Comparison of ENCODE assay signal across 9 cellular contexts in the genomic region with DNA sequence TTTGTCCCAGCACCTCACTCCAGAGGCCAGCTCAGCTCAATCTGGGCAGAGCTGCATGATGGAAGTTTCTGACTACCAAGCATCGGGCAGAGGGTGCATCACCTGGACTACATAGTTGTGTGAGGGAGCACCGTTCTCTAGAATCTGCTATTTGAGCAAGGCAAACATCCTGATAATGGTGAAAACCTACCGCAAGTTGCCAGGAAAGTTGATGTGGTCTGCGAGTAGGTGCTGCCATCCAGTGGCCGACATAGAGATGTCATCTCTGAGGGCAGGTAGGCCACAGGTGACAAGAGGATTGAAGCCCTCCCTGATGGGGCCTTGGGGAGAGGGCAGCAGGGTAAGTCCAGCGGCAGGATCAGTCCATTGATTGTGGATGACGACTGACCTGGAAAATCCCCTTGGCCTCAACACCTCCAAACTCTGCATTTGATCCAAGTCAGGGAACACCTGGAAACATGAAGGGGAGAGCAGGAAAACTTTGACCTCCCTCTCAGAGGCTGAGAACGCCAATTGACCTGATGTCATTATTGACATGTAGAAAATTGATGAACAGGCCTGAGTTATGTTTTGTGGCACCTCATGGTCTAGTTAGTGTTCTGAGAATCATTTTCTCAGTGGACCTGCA. TPM values are rescaled to one million over a fixed set of nuclear protein-coding genes. Genes with fewer than 3 reads are reported as not detected.
DNase-seq lines count a peak whose midpoint lies in the region; ATAC-seq, FAIRE-seq and TF ChIP-seq lines count a peak whose summit lies in the region.
"Had no signal": no experiment of that assay in that cellular context is flagged by ENCODE, and none has a peak within 500 bp of the region (broad histone marks: within the 10 kb centered on the region; RNA-seq: fewer than 3 reads in every experiment).

No MANE protein-coding gene starts in this region.

- no peak for TF ChIP-seq POLR2A in HepG2 (IDR thresholded peaks at IDR 0.05; ENCODE audit: insufficient read depth in 1 of 2, low read depth in 2 of 2, low read length in 2 of 2)

- intact Hi-C loops in HepG2 (cut with micrococcal nuclease; ENCODE audit: unreplicated experiment), result loop anchor here (1.0 kb wide), 1 partner anchor 148 kb away; no protein-coding TSS in a partner anchor

- H3K36me3 ChIP-seq in HepG2 (replicated peaks in 1 of 2; ENCODE audit: control insufficient read depth in 1 of 2, insufficient read depth in 2 of 2, low read length in 2 of 2), result no peaks in the 10 kb centered on the region

- POLR2A ChIA-PET in HepG2 (lab: Yijun Ruan, JAX), result no interaction called here

- FAIRE-seq in HepG2 (lab: Jason Lieb, UNC), result peak; percentile 88

- TF ChIP-seq EP300 in HepG2 (IDR thresholded peaks at IDR 0.05; ENCODE audit: low read depth in 2 of 2, low read length in 2 of 2) (no peak), HepG2 (CRISPR knock-in tag; IDR thresholded peaks at IDR 0.05; ENCODE audit: borderline replicate concordance) (no peak)

- no peaks in the 10 kb centered on the region for H3K27me3 ChIP-seq in HepG2 (ENCODE audit: control insufficient read depth in 1 of 2, insufficient read depth in 2 of 2, low read length in 2 of 2)

- no TSS peak for BruUV-seq in HepG2 (replicated peaks; lab: Mats Ljungman, UMichigan)

- DNase-seq in NCI-H1417 (lab: John Stamatoyannopoulos, UW), result peak in 2 of 3 experiments; percentile 9 to 55
- DNase-seq in NCI-H1417 treated with DMSO at 0.1 percent for 48 hours (lab: John Stamatoyannopoulos, UW), result no peak
- peak; percentile 28 to 34 for DNase-seq in Kasumi-1 (lab: John Stamatoyannopoulos, UW)
- peak; percentile 10 for DNase-seq in activated CD4-positive, alpha-beta T cell treated with anti-CD3 and anti-CD28 coated beads, Interleukin-2, amount 50 U/mL, for 1 hour
- peak; percentile 50 for DNase-seq in HepG2 (ENCODE audit: low spot score)
- no peak for DNase-seq in AG20443 (ENCODE audit: low spot score)
- no peak for DNase-seq in MV-4-11 (lab: John Stamatoyannopoulos, UW)

- peak; percentile 94 for TF ChIP-seq CTCF in HepG2 (CRISPR knock-in tag; IDR thresholded peaks at IDR 0.05)

- H3K4me3 ChIP-seq in HepG2 (replicated peaks in 1 of 3; ENCODE audit: insufficient read depth in 1 of 3, low read depth in 2 of 3, low read length in 3 of 3), result no peak overlapping the region

- H3K4me1 ChIP-seq in HepG2 (ENCODE audit: insufficient read depth, low read length), result no peaks in the 10 kb centered on the region

- H4K20me1 ChIP-seq in HepG2 (ENCODE audit: insufficient read depth, low read length), result no peaks in the 10 kb centered on the region

- H2AFZ ChIP-seq in HepG2 (ENCODE audit: low read length), result no peak overlapping the region

- H3K9me3 ChIP-seq in HepG2 (ENCODE audit: low read length), result no peaks in the 10 kb centered on the region

- H3K4me2 ChIP-seq in HepG2 (ENCODE audit: low read depth, low read length), result no peak overlapping the region

- no peaks in the 10 kb centered on the region for H3K79me2 ChIP-seq in HepG2 (ENCODE audit: insufficient read depth, low read length)

- 8% methylated on average over 6 of the region's 8 CpGs for WGBS in HepG2 (ENCODE audit: low lambda C conversion rate)

- ATAC-seq in GM21619 (IDR thresholded peaks at IDR 0.05; ENCODE audit: unreplicated experiment) (peak; percentile 58), HepG2 (peak; percentile 98)

- in situ Hi-C loops in HepG2 (cut with HindIII; ENCODE audit: extremely low pct_ligation_motif_present, low pct_unique_long_range_greater_than_20kb), result loop anchor here (25.0 kb wide), 1 partner anchor 156 kb away; no protein-coding TSS in a partner anchor

- peak; percentile 73; the same call in 1 of the 2 replicates for TF ChIP-seq RAD21 in HepG2 (CRISPR knock-in tag; IDR thresholded peaks at IDR 0.05)

- CTCF ChIA-PET in HepG2 (lab: Yijun Ruan, JAX; ENCODE audit: low intra/inter-chr PET ratio, low total read pairs), result interaction anchor here (2.1 kb wide), 1 partner anchor 148 kb away, joined by 17 read pairs; no protein-coding TSS in a partner anchor

- H3K27ac ChIP-seq in HepG2 (ENCODE audit: extremely low read length, insufficient read depth, low read length), result no peak overlapping the region

- H3K9ac ChIP-seq in HepG2 (ENCODE audit: insufficient read depth, low read depth, low read length), result no peak overlapping the region

TF ChIP-seq in HepG2, 621 proteins besides CTCF, POLR2A, EP300 and RAD21 (continues in another document):
- no peak for TF ChIP-seq MTA3 (CRISPR knock-in tag; IDR thresholded peaks at IDR 0.05)
- TF ChIP-seq ZSCAN21 (CRISPR knock-in tag; IDR thresholded peaks at IDR 0.05; ENCODE audit: borderline replicate concordance), result peak; percentile 60; the same call in 1 of the 2 replicates
- peak; percentile 96 for TF ChIP-seq ZNF263 (CRISPR knock-in tag; IDR thresholded peaks at IDR 0.05)
- TF ChIP-seq ZNF709 (CRISPR knock-in tag; IDR thresholded peaks at IDR 0.05), result peak; percentile 40; the same call in 1 of the 2 replicates
- TF ChIP-seq HES4 (CRISPR knock-in tag; IDR thresholded peaks at IDR 0.05; ENCODE audit: borderline replicate concordance), result 0 out of 2 replicates have a peak, but pooled peaks have one; percentile 37
- TF ChIP-seq XRCC5 (optimal IDR thresholded peaks at IDR 0.05; ENCODE audit: low read length), result peak; percentile 92
- TF ChIP-seq STAG1 (CRISPR knock-in tag; IDR thresholded peaks at IDR 0.05), result peak; percentile 85
- peak; percentile 50; the same call in 1 of the 2 replicates for TF ChIP-seq PPARG (CRISPR knock-in tag; conservative IDR thresholded peaks at IDR 0.05)
- no peak for TF ChIP-seq ATF7 (IDR thresholded peaks at IDR 0.05)
- no peak for TF ChIP-seq ATF7 (CRISPR knock-in tag; IDR thresholded peaks at IDR 0.05)
- peak; percentile 48; the same call in 1 of the 2 replicates for TF ChIP-seq ZMYM4 (CRISPR knock-in tag; IDR thresholded peaks at IDR 0.05)
- TF ChIP-seq, protein P1, sequence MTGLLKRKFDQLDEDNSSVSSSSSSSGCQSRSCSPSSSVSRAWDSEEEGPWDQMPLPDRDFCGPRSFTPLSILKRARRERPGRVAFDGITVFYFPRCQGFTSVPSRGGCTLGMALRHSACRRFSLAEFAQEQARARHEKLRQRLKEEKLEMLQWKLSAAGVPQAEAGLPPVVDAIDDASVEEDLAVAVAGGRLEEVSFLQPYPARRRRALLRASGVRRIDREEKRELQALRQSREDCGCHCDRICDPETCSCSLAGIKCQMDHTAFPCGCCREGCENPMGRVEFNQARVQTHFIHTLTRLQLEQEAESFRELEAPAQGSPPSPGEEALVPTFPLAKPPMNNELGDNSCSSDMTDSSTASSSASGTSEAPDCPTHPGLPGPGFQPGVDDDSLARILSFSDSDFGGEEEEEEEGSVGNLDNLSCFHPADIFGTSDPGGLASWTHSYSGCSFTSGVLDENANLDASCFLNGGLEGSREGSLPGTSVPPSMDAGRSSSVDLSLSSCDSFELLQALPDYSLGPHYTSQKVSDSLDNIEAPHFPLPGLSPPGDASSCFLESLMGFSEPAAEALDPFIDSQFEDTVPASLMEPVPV (CRISPR knock-in tag; IDR thresholded peaks at IDR 0.05), result no peak

RNA-seq across cellular contexts. Expression of a gene that starts 3.9 kb away (rescaled TPM):
- not detected in 2 replicates for total RNA-seq in HepG2 (2016; rRNA removed; fragmentation: Illumina TruSeq; extraction: Trizol)
- not detected in 2 replicates for total RNA-seq in HepG2 (2016; cell fraction: cytosol; rRNA removed; fragmentation: Illumina TruSeq; extraction: Trizol; ENCODE audit: low read depth)
- 0.06 TPM in 1 of 2 replicates, not detected in the other for total RNA-seq in HepG2 (2016; cell fraction: insoluble cytoplasmic fraction; rRNA removed; fragmentation: Illumina TruSeq; extraction: Trizol)
- total RNA-seq in HepG2 (2016; cell fraction: membrane; rRNA removed; fragmentation: Illumina TruSeq; extraction: Trizol), result not detected in 2 replicates
- not detected in 2 replicates for total RNA-seq in HepG2 (2016; cell fraction: nucleus; rRNA removed; fragmentation: Illumina TruSeq; extraction: Trizol)
- 0.04 TPM in 1 of 2 replicates, not detected in the other for polyA plus RNA-seq in HepG2 (2011; rRNA removed)
- polyA plus RNA-seq in HepG2 (2011; cell fraction: cytosol; rRNA removed), result not detected in 2 replicates
- 0.14 and 0.28 TPM in 2 replicates for polyA plus RNA-seq in HepG2 (2011; cell fraction: nucleus; rRNA removed)
- polyA plus RNA-seq in HepG2 (2012), result 0.08 TPM in 1 of 2 replicates, not detected in the other
- polyA plus RNA-seq in HepG2 (2016; cell fraction: cytosol; fragmentation: Illumina TruSeq; extraction: Trizol; ENCODE audit: low read depth), result not detected in 2 replicates
- polyA plus RNA-seq in HepG2 (2016; cell fraction: insoluble cytoplasmic fraction; fragmentation: Illumina TruSeq; extraction: Trizol; ENCODE audit: low read depth), result not detected in 2 replicates
- not detected in 2 replicates for polyA plus RNA-seq in HepG2 (2016; cell fraction: membrane; fragmentation: Illumina TruSeq; extraction: Trizol; ENCODE audit: low read depth)
- not detected in 2 replicates for polyA plus RNA-seq in HepG2 (2016; cell fraction: nucleus; fragmentation: Illumina TruSeq; extraction: Trizol; ENCODE audit: insufficient read depth, low read depth)
- polyA minus RNA-seq in HepG2 (2011; rRNA and poly(A)+ RNA removed; ENCODE audit: low replicate concordance), result not detected in 2 replicates
- not detected in 2 replicates for polyA minus RNA-seq in HepG2 (2011; cell fraction: cytosol; rRNA and poly(A)+ RNA removed)
- polyA minus RNA-seq in HepG2 (2011; cell fraction: nucleus; rRNA and poly(A)+ RNA removed), result 0.26 and 0.37 TPM in 2 replicates
- total RNA-seq: activated CD8-positive, alpha-beta memory T cell treated with anti-CD3 and anti-CD28 coated beads for 36 hours had no signal

RNA-seq across cellular contexts. Expression of a gene that starts 34.1 kb away (rescaled TPM):
- 3.9 and 10.7 TPM in 2 replicates for total RNA-seq in HepG2 (2016; rRNA removed; fragmentation: Illumina TruSeq; extraction: Trizol)
- total RNA-seq in HepG2 (2016; cell fraction: cytosol; rRNA removed; fragmentation: Illumina TruSeq; extraction: Trizol; ENCODE audit: low read depth), result 0.51 and 1.9 TPM in 2 replicates
- total RNA-seq in HepG2 (2016; cell fraction: insoluble cytoplasmic fraction; rRNA removed; fragmentation: Illumina TruSeq; extraction: Trizol), result 4.4 and 9.6 TPM in 2 replicates
- 1.3 and 2.2 TPM in 2 replicates for total RNA-seq in HepG2 (2016; cell fraction: membrane; rRNA removed; fragmentation: Illumina TruSeq; extraction: Trizol)
- 6.5 and 9.4 TPM in 2 replicates for total RNA-seq in HepG2 (2016; cell fraction: nucleus; rRNA removed; fragmentation: Illumina TruSeq; extraction: Trizol)
- polyA plus RNA-seq in HepG2 (2011; rRNA removed), result 1.7 and 5.7 TPM in 2 replicates
- 0.83 and 2.5 TPM in 2 replicates for polyA plus RNA-seq in HepG2 (2011; cell fraction: cytosol; rRNA removed)
- 1.8 and 4.6 TPM in 2 replicates for polyA plus RNA-seq in HepG2 (2011; cell fraction: nucleus; rRNA removed)
- 28.1 and 198 TPM in 2 replicates for polyA plus RNA-seq in HepG2 (2012)
- 0.25 and 0.66 TPM in 2 replicates for polyA plus RNA-seq in HepG2 (2016; cell fraction: cytosol; fragmentation: Illumina TruSeq; extraction: Trizol; ENCODE audit: low read depth)
- polyA plus RNA-seq in HepG2 (2016; cell fraction: insoluble cytoplasmic fraction; fragmentation: Illumina TruSeq; extraction: Trizol; ENCODE audit: low read depth), result 4.9 TPM in 2 replicates
- 0.73 and 1.2 TPM in 2 replicates for polyA plus RNA-seq in HepG2 (2016; cell fraction: membrane; fragmentation: Illumina TruSeq; extraction: Trizol; ENCODE audit: low read depth)
- 10.2 and 10.7 TPM in 2 replicates for polyA plus RNA-seq in HepG2 (2016; cell fraction: nucleus; fragmentation: Illumina TruSeq; extraction: Trizol; ENCODE audit: insufficient read depth, low read depth)
- 1.7 TPM in 1 of 2 replicates, not detected in the other for polyA minus RNA-seq in HepG2 (2011; rRNA and poly(A)+ RNA removed; ENCODE audit: low replicate concordance)
- 1.8 TPM in 2 replicates for polyA minus RNA-seq in HepG2 (2011; cell fraction: cytosol; rRNA and poly(A)+ RNA removed)
- polyA minus RNA-seq in HepG2 (2011; cell fraction: nucleus; rRNA and poly(A)+ RNA removed), result 1.8 and 6.1 TPM in 2 replicates
- total RNA-seq: activated CD8-positive, alpha-beta memory T cell treated with anti-CD3 and anti-CD28 coated beads for 36 hours had no signal

Comparison
In these comparisons a context has a peak if more than half of its experiments do, and no peak if none do; other contexts are left out.
1. DNase-seq: peak in NCI-H1417 (2 of 3), Kasumi-1 (2 of 2), activated CD4-positive, alpha-beta T cell treated with anti-CD3 and anti-CD28 coated beads, Interleukin-2, amount 50 U/mL, for 1 hour (single experiment) and HepG2 (single experiment); none in NCI-H1417 treated with DMSO at 0.1 percent for 48 hours (single experiment), AG20443 (single experiment) and MV-4-11 (single experiment).